In the genomic region with DNA sequence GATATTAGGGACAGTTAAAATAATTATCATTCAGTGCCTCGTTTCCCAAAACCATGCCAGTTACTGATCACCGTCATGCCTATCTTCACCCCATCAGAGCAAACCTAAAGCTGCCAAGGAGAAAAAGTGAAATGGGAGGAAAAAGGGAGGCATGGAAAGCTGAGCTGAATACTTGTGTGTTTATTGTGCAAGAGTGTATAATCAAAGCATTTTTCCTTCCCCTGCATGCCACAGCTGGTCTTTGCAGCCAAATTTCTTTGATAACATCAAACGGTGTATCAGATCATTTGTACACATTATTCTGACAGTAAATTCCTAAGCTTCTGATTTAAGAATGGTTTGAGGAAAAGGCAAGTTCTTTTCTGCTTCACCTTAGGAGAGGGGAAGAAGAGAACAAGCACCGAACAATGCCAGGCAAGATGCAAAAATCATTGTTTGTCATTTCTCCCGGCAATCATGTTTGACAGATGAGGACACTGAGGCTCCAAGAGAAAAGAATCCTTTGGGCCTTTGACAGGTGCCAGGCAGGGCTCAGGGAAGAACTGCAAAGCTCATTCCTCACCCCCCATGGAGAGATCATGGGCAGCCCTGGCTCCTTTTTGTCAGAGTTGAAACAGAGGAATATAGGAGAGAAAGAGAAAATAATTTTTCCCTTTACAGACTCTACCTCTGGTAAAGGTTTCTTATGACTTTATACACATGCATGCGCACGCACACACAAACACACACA, we compare ENCODE assay signal across 1 cellular context.
TF ChIP-seq lines count a peak whose summit lies in the region.

No MANE protein-coding gene starts in this region.

TF ChIP-seq in H1, 55 proteins besides CTCF, POLR2A, EP300 and RAD21:
- no peak for TF ChIP-seq ATF3 (IDR thresholded peaks at IDR 0.05; ENCODE audit: insufficient read depth, low read depth, low read length)
- no peak for TF ChIP-seq EGR1 (IDR thresholded peaks at IDR 0.05; ENCODE audit: borderline replicate concordance, low read depth, low read length)
- no peak for TF ChIP-seq SP4 (IDR thresholded peaks at IDR 0.05; ENCODE audit: low read length)
- no peak for TF ChIP-seq KDM1A (IDR thresholded peaks at IDR 0.05; ENCODE audit: borderline replicate concordance, low read length)
- no peak for TF ChIP-seq CTBP2 (IDR thresholded peaks at IDR 0.05; ENCODE audit: borderline replicate concordance, insufficient read depth, insufficient read length, low read length)
- TF ChIP-seq SAP30 (IDR thresholded peaks at IDR 0.05; ENCODE audit: insufficient read depth, insufficient replicate concordance, low read length): no peak
- no peak for TF ChIP-seq ZNF274 (IDR thresholded peaks at IDR 0.05; ENCODE audit: borderline replicate concordance, extremely low read depth, low read length)
- no peak for TF ChIP-seq SUZ12 (IDR thresholded peaks at IDR 0.05; ENCODE audit: low read length)
- no peak for TF ChIP-seq TAF1 (IDR thresholded peaks at IDR 0.05; ENCODE audit: low read depth, low read length)
- TF ChIP-seq, protein P1, sequence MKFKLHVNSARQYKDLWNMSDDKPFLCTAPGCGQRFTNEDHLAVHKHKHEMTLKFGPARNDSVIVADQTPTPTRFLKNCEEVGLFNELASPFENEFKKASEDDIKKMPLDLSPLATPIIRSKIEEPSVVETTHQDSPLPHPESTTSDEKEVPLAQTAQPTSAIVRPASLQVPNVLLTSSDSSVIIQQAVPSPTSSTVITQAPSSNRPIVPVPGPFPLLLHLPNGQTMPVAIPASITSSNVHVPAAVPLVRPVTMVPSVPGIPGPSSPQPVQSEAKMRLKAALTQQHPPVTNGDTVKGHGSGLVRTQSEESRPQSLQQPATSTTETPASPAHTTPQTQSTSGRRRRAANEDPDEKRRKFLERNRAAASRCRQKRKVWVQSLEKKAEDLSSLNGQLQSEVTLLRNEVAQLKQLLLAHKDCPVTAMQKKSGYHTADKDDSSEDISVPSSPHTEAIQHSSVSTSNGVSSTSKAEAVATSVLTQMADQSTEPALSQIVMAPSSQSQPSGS (IDR thresholded peaks at IDR 0.05; ENCODE audit: low read length): no peak
- no peak for TF ChIP-seq JUN (IDR thresholded peaks at IDR 0.05; ENCODE audit: low read depth, low read length)
- TF ChIP-seq BACH1 (IDR thresholded peaks at IDR 0.05; ENCODE audit: low read length): no peak
- TF ChIP-seq POU5F1 (IDR thresholded peaks at IDR 0.05; ENCODE audit: low read depth, low read length): no peak
